8 cellular contexts compared by ENCODE assay signal in the genomic region with DNA sequence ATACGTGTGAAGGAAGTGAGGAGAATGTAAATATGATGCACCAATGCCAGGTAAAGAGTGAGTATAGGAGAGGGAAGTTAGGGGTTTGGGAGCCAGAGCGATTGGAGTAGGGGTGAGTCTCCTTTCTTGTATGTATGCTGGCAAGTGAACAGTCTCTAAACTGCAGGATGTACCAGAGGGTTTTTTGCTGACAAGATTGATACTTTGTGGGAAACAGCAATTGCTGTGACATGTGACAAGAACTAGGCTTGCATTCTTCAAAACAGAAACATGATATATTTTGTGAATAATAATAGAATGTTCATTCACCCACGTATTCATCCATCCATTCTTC. TPM values are rescaled to one million over a fixed set of nuclear protein-coding genes. Genes with fewer than 3 reads are reported as not detected.
DNase-seq lines count a peak whose midpoint lies in the region; ATAC-seq lines count a peak whose summit lies in the region.

No MANE protein-coding gene starts in this region.

- H3K4me3 ChIP-seq in SJCRH30 (peak overlapping the region; percentile 98), neuron (ENCODE audit: low read length) (peak overlapping the region; percentile 76)

- no peak for DNase-seq in activated CD4-positive, alpha-beta T cell treated with anti-CD3 and anti-CD28 coated beads for 36 hours
- no peak for DNase-seq in activated CD4-positive, alpha-beta T cell treated with anti-CD3 and anti-CD28 coated beads, Interleukin-2, amount 50 U/mL, for 4 hours
- DNase-seq in SJCRH30 (no peak), Kasumi-1 (lab: John Stamatoyannopoulos, UW) (no peak), NCI-H69 (lab: John Stamatoyannopoulos, UW) (no peak)

- H3K4me1 Mint-ChIP-seq in activated CD4-positive, alpha-beta T cell treated with anti-CD3 and anti-CD28 coated beads for 36 hours: peaks cover 12% of the 10 kb centered on the region

- no peaks in the 10 kb centered on the region for H3K9me3 Mint-ChIP-seq in activated CD4-positive, alpha-beta T cell treated with anti-CD3 and anti-CD28 coated beads for 36 hours (ENCODE audit: low read depth)

- H2AFZ ChIP-seq in neuron (ENCODE audit: low read depth, low read length): peak overlapping the region; percentile 1

- no peaks in the 10 kb centered on the region for H3K27me3 Mint-ChIP-seq in activated CD4-positive, alpha-beta T cell treated with anti-CD3 and anti-CD28 coated beads for 36 hours

- ATAC-seq in activated CD4-positive, alpha-beta T cell treated with anti-CD3 and anti-CD28 coated beads for 36 hours: peak; percentile 50
- ATAC-seq in HG02870 (IDR thresholded peaks at IDR 0.05; ENCODE audit: unreplicated experiment) (peak; percentile 35), esophagus mucosa (peak; percentile 36)

- CTCF ChIA-PET in activated CD4-positive, alpha-beta T cell treated with anti-CD3 and anti-CD28 coated beads for 36 hours (lab: Charles Lee): no interaction called here

- H3K4me3 Mint-ChIP-seq in activated CD4-positive, alpha-beta T cell treated with anti-CD3 and anti-CD28 coated beads for 36 hours: peak overlapping the region; percentile 86

- intact Hi-C loops in activated CD4-positive, alpha-beta T cell treated with anti-CD3 and anti-CD28 coated beads for 36 hours (cut with DNase I, micrococcal nuclease): loop anchor here in 1 of 2 experiments (2.0 kb wide), 1 partner anchor 381 kb away; no protein-coding TSS in a partner anchor

- peak overlapping the region; percentile 87 for H3K27ac ChIP-seq in SJCRH30

- POLR2A ChIA-PET in activated CD4-positive, alpha-beta T cell treated with anti-CD3 and anti-CD28 coated beads for 36 hours (lab: Charles Lee): no interaction called here

- no peaks in the 10 kb centered on the region for H3K27me3 ChIP-seq in SJCRH30
- no peaks in the 10 kb centered on the region for H3K27me3 ChIP-seq in neuron (ENCODE audit: insufficient read depth, low read length)

- H3K9me3 ChIP-seq in SJCRH30 (replicated peaks) (no peaks in the 10 kb centered on the region), neuron (ENCODE audit: low read length) (no peaks in the 10 kb centered on the region)

- H3K36me3 ChIP-seq in SJCRH30 (no peaks in the 10 kb centered on the region), neuron (ENCODE audit: insufficient read depth, low read length) (no peaks in the 10 kb centered on the region)

- H3K4me1 ChIP-seq in SJCRH30 (peaks cover 9% of the 10 kb centered on the region; the same call in 1 of the 2 replicates), neuron (ENCODE audit: insufficient read depth, low read length) (no peaks in the 10 kb centered on the region)

- H3K36me3 Mint-ChIP-seq in activated CD4-positive, alpha-beta T cell treated with anti-CD3 and anti-CD28 coated beads for 36 hours (ENCODE audit: low read depth): no peaks in the 10 kb centered on the region

- peak overlapping the region; percentile 99 for H3K27ac Mint-ChIP-seq in activated CD4-positive, alpha-beta T cell treated with anti-CD3 and anti-CD28 coated beads for 36 hours

RNA-seq across cellular contexts. Expression of a gene that starts 0.7 kb away (rescaled TPM):
- 1 to 10 TPM; 3.7 to 4.7 TPM for total RNA-seq in activated CD4-positive, alpha-beta T cell treated with anti-CD3 and anti-CD28 coated beads for 36 hours
- 10.6 and 12.9 TPM in 2 replicates for total RNA-seq in SJCRH30 (2014; rRNA removed; shearing (Covaris generic))
- 1.8 TPM for total RNA-seq in esophagus mucosa
